Comparison of ENCODE assay signal across 22 cellular contexts in genomic region chr4:7793186-7793585, GRCh38.
DNase-seq lines count a peak whose midpoint lies in the region; ATAC-seq and TF ChIP-seq lines count a peak whose summit lies in the region.
"Had no signal": no experiment of that assay in that cellular context is flagged by ENCODE, and none has a peak within 500 bp of the region (broad histone marks: within the 10 kb centered on the region; RNA-seq: fewer than 3 reads in every experiment).

No MANE protein-coding gene starts in this region.

- H3K36me3 ChIP-seq in SK-N-SH (replicated peaks in 1 of 2; ENCODE audit: control insufficient read depth in 1 of 2, insufficient read depth in 2 of 2, low read length in 1 of 2) (peaks cover 68 to 88% of the 10 kb centered on the region in 2 experiments), osteoblast (ENCODE audit: insufficient read depth, low read length) (peaks cover 91% of the 10 kb centered on the region), tibial nerve (peaks cover 0 to 25% (median 0%) of the 10 kb centered on the region in 3 donors)

- ATAC-seq in SK-N-SH treated with all-trans-retinoic acid at 6 μM for 48 hours = no peak
- ATAC-seq in GM21723 (IDR thresholded peaks at IDR 0.05; ENCODE audit: unreplicated experiment) = peak; percentile 45
- no peak for ATAC-seq in activated CD8-positive, alpha-beta T cell treated with anti-CD3 and anti-CD28 coated beads, Interleukin-2, amount 10 ng/mL, durations not matched to agents 7 days and 5 days
- ATAC-seq: HCT116, PC-3 had no signal

- no peak overlapping the region for H3K27ac Mint-ChIP-seq in activated CD8-positive, alpha-beta T cell treated with anti-CD3 and anti-CD28 coated beads, Interleukin-2, amount 10 ng/mL, durations not matched to agents 7 days and 5 days
- H3K27ac Mint-ChIP-seq: CD8-positive, alpha-beta memory T cell had no signal

- TF ChIP-seq RAD21 in SK-N-SH (IDR thresholded peaks at IDR 0.05; ENCODE audit: low read length) = no peak

- no peaks in the 10 kb centered on the region for H3K9me3 Mint-ChIP-seq in activated CD8-positive, alpha-beta T cell treated with anti-CD3 and anti-CD28 coated beads, Interleukin-2, amount 10 ng/mL, durations not matched to agents 7 days and 5 days (ENCODE audit: insufficient read depth)
- H3K9me3 Mint-ChIP-seq: CD8-positive, alpha-beta memory T cell had no signal

- DNase-seq in SK-N-SH (no peak), UCSD-AML1 (lab: John Stamatoyannopoulos, UW; ENCODE audit: unreplicated experiment) (peak; percentile 40), osteoblast (ENCODE audit: insufficient read length, low spot score, missing footprints) (no peak), dedifferentiated amniotic fluid mesenchymal stem cell (ENCODE audit: extremely low spot score) (no peak), tibial nerve (ENCODE audit: low spot score in 2 of 2) (no peak)
- DNase-seq in activated CD8-positive, alpha-beta T cell treated with anti-CD3 and anti-CD28 coated beads, Interleukin-2, amount 10 ng/mL, durations not matched to agents 7 days and 5 days = no peak
- DNase-seq: Calu3; CD8-positive, alpha-beta memory T cell; GDM1; NCI-H1417; NCI-H1694 treated with DMSO at 0.1 percent for 48 hours; NCI-H2081 treated with DMSO at 0.1 percent for 48 hours; NCI-H446 treated with DMSO at 0.1 percent for 48 hours; PC-3; RPMI8226; SHP77 had no signal

- no peak for TF ChIP-seq POLR2A in tibial nerve (IDR thresholded peaks at IDR 0.05)

- H3K27ac ChIP-seq in SK-N-SH (ENCODE audit: low read depth in 2 of 2, low read length in 1 of 2) (peak overlapping the region in 1 of 2 experiments; percentile 53; a peak in 2 of 4 replicates), osteoblast (ENCODE audit: low read depth, low read length) (peak overlapping the region; percentile 70), tibial nerve (no peak overlapping the region)
- H3K27ac ChIP-seq: 22Rv1, C4-2B, KMS-11 had no signal

- H3K79me2 ChIP-seq in SK-N-SH (ENCODE audit: insufficient read depth) (peaks cover 92% of the 10 kb centered on the region), osteoblast (ENCODE audit: insufficient read depth, low read length) (peaks cover 75% of the 10 kb centered on the region)

- H3K4me3 ChIP-seq in SK-N-SH (ENCODE audit: low read depth in 2 of 2, low read length in 1 of 2) (no peak overlapping the region), osteoblast (ENCODE audit: insufficient read depth, low read length) (no peak overlapping the region), tibial nerve (no peak overlapping the region)

- no peaks in the 10 kb centered on the region for H3K9me2 ChIP-seq in SK-N-SH

- H3K27me3 ChIP-seq in SK-N-SH (ENCODE audit: insufficient read depth) (no peaks in the 10 kb centered on the region), osteoblast (ENCODE audit: insufficient read depth, low read length) (no peaks in the 10 kb centered on the region), tibial nerve (no peaks in the 10 kb centered on the region)

- no peak overlapping the region for H2AFZ ChIP-seq in SK-N-SH (ENCODE audit: low read depth)
- H2AFZ ChIP-seq in osteoblast (ENCODE audit: low read length) = no peak overlapping the region

- 94% methylated on average over 10 of the region's 10 CpGs for WGBS in SK-N-SH (ENCODE audit: low lambda C conversion rate)
- 71 to 80% methylated on average over 10 of the region's 10 CpGs for WGBS in tibial nerve, 2 donors

- peaks cover 4% of the 10 kb centered on the region for H3K36me3 Mint-ChIP-seq in activated CD8-positive, alpha-beta T cell treated with anti-CD3 and anti-CD28 coated beads, Interleukin-2, amount 10 ng/mL, durations not matched to agents 7 days and 5 days (ENCODE audit: low read depth)

- TF ChIP-seq EP300 in SK-N-SH (IDR thresholded peaks at IDR 0.05; ENCODE audit: borderline replicate concordance in 1 of 2, low read depth in 1 of 2, low read length in 1 of 2) (no peak), tibial nerve (IDR thresholded peaks at IDR 0.05) (no peak)

- TF ChIP-seq CTCF in SK-N-SH (IDR thresholded peaks at IDR 0.05) (no peak), osteoblast (IDR thresholded peaks at IDR 0.05; ENCODE audit: extremely low read depth, low read depth, low read length) (no peak), tibial nerve (IDR thresholded peaks at IDR 0.05) (no peak)

- no peak overlapping the region for H3K4me3 Mint-ChIP-seq in activated CD8-positive, alpha-beta T cell treated with anti-CD3 and anti-CD28 coated beads, Interleukin-2, amount 10 ng/mL, durations not matched to agents 7 days and 5 days
- H3K4me3 Mint-ChIP-seq: CD8-positive, alpha-beta memory T cell had no signal

- POLR2A ChIA-PET in SK-N-SH (lab: Yijun Ruan, JAX) = no interaction called here
- POLR2A ChIA-PET in activated CD8-positive, alpha-beta T cell treated with anti-CD3 and anti-CD28 coated beads, Interleukin-2, amount 10 ng/mL, durations not matched to agents 7 days and 5 days (lab: Charles Lee) = no interaction called here

- no peak overlapping the region for H3K9ac ChIP-seq in SK-N-SH
- H3K9ac ChIP-seq: KMS-11 had no signal

- no peaks in the 10 kb centered on the region for H3K27me3 Mint-ChIP-seq in activated CD8-positive, alpha-beta T cell treated with anti-CD3 and anti-CD28 coated beads, Interleukin-2, amount 10 ng/mL, durations not matched to agents 7 days and 5 days (ENCODE audit: low read depth)
- H3K27me3 Mint-ChIP-seq: CD8-positive, alpha-beta memory T cell had no signal

- no peaks in the 10 kb centered on the region for H3K4me1 Mint-ChIP-seq in activated CD8-positive, alpha-beta T cell treated with anti-CD3 and anti-CD28 coated beads, Interleukin-2, amount 10 ng/mL, durations not matched to agents 7 days and 5 days (ENCODE audit: low read depth)
- H3K4me1 Mint-ChIP-seq: CD8-positive, alpha-beta memory T cell had no signal

- no peaks in the 10 kb centered on the region for H3K9me3 ChIP-seq in SK-N-SH
- no peaks in the 10 kb centered on the region for H3K9me3 ChIP-seq in osteoblast (ENCODE audit: low read depth, low read length)
- H3K9me3 ChIP-seq in tibial nerve = no peaks in the 10 kb centered on the region

- H3F3A ChIP-seq in SK-N-SH (replicated peaks; ENCODE audit: insufficient read depth) = peaks cover 52% of the 10 kb centered on the region

- CTCF ChIA-PET in SK-N-SH (lab: Yijun Ruan, JAX) = interaction anchor here (1.5 to 8.9 kb wide), 5 partner anchors 11 to 136 kb away, joined by 4 to 66 read pairs (median 8); no protein-coding TSS in a partner anchor
- CTCF ChIA-PET in activated CD8-positive, alpha-beta T cell treated with anti-CD3 and anti-CD28 coated beads, Interleukin-2, amount 10 ng/mL, durations not matched to agents 7 days and 5 days (lab: Charles Lee) = interaction anchor here (1.2 to 2.2 kb wide), 3 partner anchors 9 to 195 kb away, joined by 3 to 11 read pairs (median 4); no protein-coding TSS in a partner anchor

- H4K20me1 ChIP-seq in SK-N-SH (ENCODE audit: insufficient read depth) (peaks cover 27% of the 10 kb centered on the region), osteoblast (ENCODE audit: insufficient read depth, low read length) (peaks cover 58% of the 10 kb centered on the region)

- H3K4me2 ChIP-seq in SK-N-SH (0 out of 2 replicates have a peak overlapping the region, but pooled peaks have one; percentile 16), osteoblast (ENCODE audit: insufficient read depth, low read length) (peak overlapping the region; percentile 64)
- H3K4me2 ChIP-seq: KMS-11 had no signal

- H3K4me1 ChIP-seq in SK-N-SH (ENCODE audit: control insufficient read depth in 1 of 2, insufficient read depth in 2 of 2, low read depth in 1 of 2, low read length in 1 of 2) (peaks cover 11 to 14% of the 10 kb centered on the region in 2 experiments; a peak in 3 of 4 replicates), osteoblast (ENCODE audit: insufficient read depth, low read length) (peaks cover 29% of the 10 kb centered on the region), tibial nerve (peaks cover 0 to 15% (median 4%) of the 10 kb centered on the region in 4 donors)

TF ChIP-seq in SK-N-SH, 30 proteins besides CTCF, POLR2A, EP300 and RAD21 (continues in another document):
- TF ChIP-seq ZBTB33 (IDR thresholded peaks at IDR 0.05; ENCODE audit: borderline replicate concordance, low read depth) (no peak), POLR2AphosphoS5 (IDR thresholded peaks at IDR 0.05; ENCODE audit: low read depth, low read length) (no peak), YY1 (IDR thresholded peaks at IDR 0.05; ENCODE audit: low read depth) (no peak), FOSL2 (IDR thresholded peaks at IDR 0.05; ENCODE audit: borderline replicate concordance, low read depth) (no peak)

TF ChIP-seq in SK-N-SH treated with all-trans-retinoic acid at 6 μM for 48 hours, 23 proteins besides CTCF, POLR2A, EP300 and RAD21 (continues in another document):
- TF ChIP-seq CSDC2 (CRISPR knock-in tag; IDR thresholded peaks at IDR 0.05) (no peak), TSHZ2 (CRISPR knock-in tag; IDR thresholded peaks at IDR 0.05) (no peak), ZNF565 (CRISPR knock-in tag; conservative IDR thresholded peaks at IDR 0.05; ENCODE audit: low read depth) (no peak), ZC3H10 (CRISPR knock-in tag; IDR thresholded peaks at IDR 0.05) (no peak), OSR1 (CRISPR knock-in tag; IDR thresholded peaks at IDR 0.05) (no peak)
